16 cellular contexts compared by ENCODE assay signal in the genomic region with DNA sequence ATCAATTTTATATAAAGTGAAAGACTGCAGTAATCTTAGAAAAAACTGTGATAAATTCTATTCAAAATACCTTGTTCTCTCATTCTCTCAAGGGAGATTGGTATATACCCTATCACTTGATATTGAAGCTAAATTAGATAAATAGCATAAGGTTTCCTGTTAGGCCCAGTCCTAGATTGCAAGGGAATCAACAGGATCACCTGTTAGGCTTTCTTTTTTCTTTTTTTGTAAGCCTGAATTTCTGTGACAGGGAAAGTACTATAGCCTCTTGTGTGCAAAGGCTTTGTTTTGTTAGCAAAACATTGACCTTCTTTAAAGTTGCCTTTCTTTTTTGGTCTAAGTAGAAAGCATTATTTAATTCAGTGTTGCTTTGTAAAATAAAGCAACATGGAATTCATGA.
"Had no signal": no experiment of that assay in that cellular context is flagged by ENCODE, and none has a peak within 500 bp of the region (broad histone marks: within the 10 kb centered on the region; RNA-seq: fewer than 3 reads in every experiment).

No MANE protein-coding gene starts in this region.

- DNase-seq: activated CD4-positive, alpha-beta memory T cell treated with anti-CD3 and anti-CD28 coated beads, Interleukin-2, amount 10 ng/mL, durations not matched to agents 7 days and 5 days; activated CD4-positive, alpha-beta T cell treated with anti-CD3 and anti-CD28 coated beads for 4 hours; activated CD8-positive, alpha-beta memory T cell treated with anti-CD3 and anti-CD28 coated beads, Interleukin-2, amount 50 U/mL, for 48 hours; activated T-cell treated with anti-CD3 and anti-CD28 coated beads, Interleukin-2, amount 50 U/mL, for 72 hours; dermis blood vessel endothelial cell; endodermal cell; erythroblast; heart right ventricle; islet precursor cell; retina; stimulated activated CD4-positive, alpha-beta T cell treated with anti-CD3 and anti-CD28 coated beads, Interleukin-12 subunit alpha, Interleukin-12 subunit beta, amount 100 ng/mL, for 4 hours; stimulated activated CD4-positive, alpha-beta T cell treated with anti-CD3 and anti-CD28 coated beads, Interleukin-2, amount 100 ng/mL, for 24 hours; WERI-Rb-1 had no signal

- H3K9me3 Mint-ChIP-seq: activated CD4-positive, alpha-beta memory T cell treated with anti-CD3 and anti-CD28 coated beads, Interleukin-2, amount 10 ng/mL, durations not matched to agents 7 days and 5 days; activated T-cell treated with anti-CD3 and anti-CD28 coated beads, Interleukin-2, amount 50 U/mL, for 72 hours; endodermal cell; T-helper 1 cell treated with Interleukin-12 subunit alpha and Interleukin-12 subunit beta and Interleukin-4 antibody, amounts not matched to agents 30 μg/mL and 1 μg/mL, for 36 hours had no signal

- H3K27ac Mint-ChIP-seq: activated CD4-positive, alpha-beta memory T cell treated with anti-CD3 and anti-CD28 coated beads, Interleukin-2, amount 10 ng/mL, durations not matched to agents 7 days and 5 days; activated T-cell treated with anti-CD3 and anti-CD28 coated beads, Interleukin-2, amount 50 U/mL, for 72 hours; endodermal cell; T-helper 1 cell treated with Interleukin-12 subunit alpha and Interleukin-12 subunit beta and Interleukin-4 antibody, amounts not matched to agents 30 μg/mL and 1 μg/mL, for 36 hours had no signal

- H3K27me3 Mint-ChIP-seq: activated CD4-positive, alpha-beta memory T cell treated with anti-CD3 and anti-CD28 coated beads, Interleukin-2, amount 10 ng/mL, durations not matched to agents 7 days and 5 days had no signal

- ATAC-seq: activated T-cell treated with anti-CD3 and anti-CD28 coated beads, Interleukin-2, amount 50 U/mL, for 72 hours; gastroesophageal sphincter; heart right ventricle had no signal

- H3K4me3 Mint-ChIP-seq: activated CD4-positive, alpha-beta memory T cell treated with anti-CD3 and anti-CD28 coated beads, Interleukin-2, amount 10 ng/mL, durations not matched to agents 7 days and 5 days; activated T-cell treated with anti-CD3 and anti-CD28 coated beads, Interleukin-2, amount 50 U/mL, for 72 hours; endodermal cell; T-helper 1 cell treated with Interleukin-12 subunit alpha and Interleukin-12 subunit beta and Interleukin-4 antibody, amounts not matched to agents 30 μg/mL and 1 μg/mL, for 36 hours had no signal

- H3K4me3 ChIP-seq: gastroesophageal sphincter, heart right ventricle, thoracic aorta had no signal
